In the genomic region with DNA sequence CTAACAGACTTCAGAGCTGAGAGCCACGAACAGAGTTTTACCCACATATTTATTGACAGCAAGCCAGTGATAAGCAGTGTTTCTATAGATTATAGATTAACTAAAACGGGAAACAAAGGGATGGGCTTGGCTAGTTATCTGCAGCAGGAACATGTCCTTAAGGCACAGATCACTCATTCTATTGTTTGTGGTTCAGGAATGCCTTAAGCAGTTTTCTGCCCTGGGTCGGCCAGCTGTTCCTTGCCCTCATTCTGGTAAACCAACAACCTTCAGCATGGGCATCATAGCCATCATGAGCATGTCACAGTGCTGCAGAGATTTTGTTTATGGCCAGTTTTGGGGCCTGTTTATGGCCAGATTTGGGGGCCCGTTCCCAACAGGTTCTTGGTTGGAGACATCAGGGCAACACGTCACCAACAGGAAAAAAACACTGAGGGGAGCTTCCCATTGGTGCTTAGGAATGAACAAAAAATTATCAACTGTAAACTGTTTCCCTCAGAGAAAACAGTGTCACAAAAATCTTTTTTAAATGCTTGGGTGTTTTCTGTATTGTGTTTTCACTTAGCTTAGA, we compare ENCODE assay signal across 8 cellular contexts. TPM values are rescaled to one million over a fixed set of nuclear protein-coding genes. Genes with fewer than 3 reads are reported as not detected.
"Had no signal": no experiment of that assay in that cellular context is flagged by ENCODE, and none has a peak within 500 bp of the region (broad histone marks: within the 10 kb centered on the region; RNA-seq: fewer than 3 reads in every experiment).

No MANE protein-coding gene starts in this region.

RNA-seq across cellular contexts. Expression of gene LYG2, which starts 22.8 kb away (rescaled TPM):
- total RNA-seq: activated CD4-positive, alpha-beta memory T cell treated with anti-CD3 and anti-CD28 coated beads, Interleukin-2, amount 10 ng/mL, durations not matched to agents 7 days and 5 days; activated CD8-positive, alpha-beta memory T cell treated with anti-CD3 and anti-CD28 coated beads, Interleukin-2, amount 10 ng/mL, durations not matched to agents 7 days and 5 days; aorta; cardiac muscle cell; Peyer's patch; Right ventricle myocardium inferior; T-helper 1 cell treated with Interleukin-12 subunit alpha and Interleukin-12 subunit beta and Interleukin-4 antibody, amounts not matched to agents 30 ng/mL and 1 ng/mL, for 36 hours; T-helper 2 cell treated with Interferon-gamma antibody and Interleukin-4, amounts not matched to agents 100 ng/mL and 5 ng/mL, for 36 hours had no signal
- polyA plus RNA-seq: aorta, cardiac muscle cell had no signal
